ENCODE assay signal across 15 cellular contexts in genomic region chr9:68747043-68747533, GRCh38. TPM values are rescaled to one million over a fixed set of nuclear protein-coding genes. Genes with fewer than 3 reads are reported as not detected.
DNase-seq lines count a peak whose midpoint lies in the region; ATAC-seq and TF ChIP-seq lines count a peak whose summit lies in the region.
"Had no signal": no experiment of that assay in that cellular context is flagged by ENCODE, and none has a peak within 500 bp of the region (broad histone marks: within the 10 kb centered on the region; RNA-seq: fewer than 3 reads in every experiment).

No MANE protein-coding gene starts in this region.

- H3K27ac Mint-ChIP-seq in MCF 10A (ENCODE audit: low read depth, unreplicated experiment) (no peak overlapping the region), type B pancreatic cell (peak overlapping the region; percentile 94)
- H3K27ac Mint-ChIP-seq in activated naive CD4-positive, alpha-beta T cell treated with anti-CD3 and anti-CD28 coated beads, Interleukin-2, amount 10 ng/mL, durations not matched to agents 7 days and 5 days = no peak overlapping the region
- H3K27ac Mint-ChIP-seq: WTC11 had no signal

- CTCF ChIA-PET in MCF 10A (lab: Yijun Ruan, JAX) = no interaction called here
- CTCF ChIA-PET in activated naive CD4-positive, alpha-beta T cell treated with anti-CD3 and anti-CD28 coated beads, Interleukin-2, amount 10 ng/mL, durations not matched to agents 7 days and 5 days (lab: Charles Lee) = no interaction called here

- BruUV-seq in MCF 10A (replicated peaks; lab: Mats Ljungman, UMichigan) = no TSS peak

- H3K4me3 ChIP-seq in breast epithelium = peak overlapping the region in 1 of 3 donors; percentile 44
- peak overlapping the region in 1 of 2 donors; percentile 17 for H3K4me3 ChIP-seq in duodenal mucosa (ENCODE audit: low read depth in 1 of 2, low read length in 2 of 2)
- H3K4me3 ChIP-seq in lower lobe of right lung = no peak overlapping the region
- H3K4me3 ChIP-seq in effector memory CD4-positive, alpha-beta T cell (ENCODE audit: insufficient read depth, low read depth, low read length, poor library complexity, severe bottlenecking) = no peak overlapping the region
- H3K4me3 ChIP-seq: BLaER1 treated with 17β-estradiol and CSF1 and Interleukin-3, amounts not matched to agents 10 nM and 100 nM had no signal

- TF ChIP-seq POLR2A in breast epithelium (IDR thresholded peaks at IDR 0.05) = no peak

- peaks cover 43% of the 10 kb centered on the region for H3K27me3 Mint-ChIP-seq in MCF 10A (ENCODE audit: insufficient read depth, unreplicated experiment)
- H3K27me3 Mint-ChIP-seq in type B pancreatic cell = no peaks in the 10 kb centered on the region
- peaks cover 11% of the 10 kb centered on the region for H3K27me3 Mint-ChIP-seq in activated naive CD4-positive, alpha-beta T cell treated with anti-CD3 and anti-CD28 coated beads, Interleukin-2, amount 10 ng/mL, durations not matched to agents 7 days and 5 days

- no peaks in the 10 kb centered on the region for H3K4me1 Mint-ChIP-seq in MCF 10A (ENCODE audit: insufficient read depth, unreplicated experiment)
- H3K4me1 Mint-ChIP-seq in type B pancreatic cell (ENCODE audit: unreplicated experiment) = peaks cover 29% of the 10 kb centered on the region
- no peaks in the 10 kb centered on the region for H3K4me1 Mint-ChIP-seq in activated naive CD4-positive, alpha-beta T cell treated with anti-CD3 and anti-CD28 coated beads, Interleukin-2, amount 10 ng/mL, durations not matched to agents 7 days and 5 days

- POLR2A ChIA-PET in MCF 10A (lab: Yijun Ruan, JAX) = no interaction called here

- peak overlapping the region; percentile 67 to 82 for H3K27ac ChIP-seq in breast epithelium
- H3K27ac ChIP-seq in duodenal mucosa (ENCODE audit: low read depth, low read length) = peak overlapping the region; percentile 46
- peak overlapping the region; percentile 54 for H3K27ac ChIP-seq in lower lobe of right lung
- no peak overlapping the region for H3K27ac ChIP-seq in effector memory CD4-positive, alpha-beta T cell (ENCODE audit: insufficient read depth, low read length, poor library complexity, severe bottlenecking)
- H3K27ac ChIP-seq: BLaER1 treated with 17β-estradiol and CSF1 and Interleukin-3, amounts not matched to agents 10 nM and 100 nM had no signal

- ATAC-seq in lower lobe of right lung = peak; percentile 39 to 40
- ATAC-seq: WTC11 had no signal

- H3K9me3 ChIP-seq in breast epithelium (no peaks in the 10 kb centered on the region), duodenal mucosa (ENCODE audit: control insufficient read depth in 1 of 2, low read length in 2 of 2) (no peaks in the 10 kb centered on the region), lower lobe of right lung (no peaks in the 10 kb centered on the region)
- no peaks in the 10 kb centered on the region for H3K9me3 ChIP-seq in effector memory CD4-positive, alpha-beta T cell (ENCODE audit: control insufficient read depth, low read length)
- H3K9me3 ChIP-seq: BLaER1 treated with 17β-estradiol and CSF1 and Interleukin-3, amounts not matched to agents 10 nM and 100 nM had no signal

- H3K36me3 Mint-ChIP-seq in MCF 10A (ENCODE audit: insufficient read depth, unreplicated experiment) (no peaks in the 10 kb centered on the region), type B pancreatic cell (no peaks in the 10 kb centered on the region)
- no peaks in the 10 kb centered on the region for H3K36me3 Mint-ChIP-seq in activated naive CD4-positive, alpha-beta T cell treated with anti-CD3 and anti-CD28 coated beads, Interleukin-2, amount 10 ng/mL, durations not matched to agents 7 days and 5 days
- H3K36me3 Mint-ChIP-seq: WTC11 had no signal

- no peaks in the 10 kb centered on the region for H3K4me1 ChIP-seq in breast epithelium
- peaks cover 22 to 50% of the 10 kb centered on the region in 2 donors for H3K4me1 ChIP-seq in duodenal mucosa (ENCODE audit: control insufficient read depth in 1 of 2, insufficient read depth in 2 of 2, low read length in 2 of 2)
- peaks cover 9% of the 10 kb centered on the region for H3K4me1 ChIP-seq in lower lobe of right lung
- no peaks in the 10 kb centered on the region for H3K4me1 ChIP-seq in effector memory CD4-positive, alpha-beta T cell (ENCODE audit: control insufficient read depth, insufficient read depth, low read length, poor library complexity, severe bottlenecking)
- H3K4me1 ChIP-seq: BLaER1 treated with 17β-estradiol and CSF1 and Interleukin-3, amounts not matched to agents 10 nM and 100 nM had no signal

- H3K4me3 Mint-ChIP-seq in MCF 10A (ENCODE audit: unreplicated experiment) = no peak overlapping the region
- H3K4me3 Mint-ChIP-seq in type B pancreatic cell = peak overlapping the region; percentile 70
- H3K4me3 Mint-ChIP-seq in activated naive CD4-positive, alpha-beta T cell treated with anti-CD3 and anti-CD28 coated beads, Interleukin-2, amount 10 ng/mL, durations not matched to agents 7 days and 5 days = no peak overlapping the region
- H3K4me3 Mint-ChIP-seq: WTC11 had no signal

- no peaks in the 10 kb centered on the region for H3K36me3 ChIP-seq in breast epithelium
- H3K36me3 ChIP-seq in duodenal mucosa (ENCODE audit: control insufficient read depth in 1 of 2, insufficient read depth in 2 of 2, low read length in 2 of 2) = peaks cover 0 to 15% of the 10 kb centered on the region in 2 donors
- no peaks in the 10 kb centered on the region for H3K36me3 ChIP-seq in lower lobe of right lung
- H3K36me3 ChIP-seq in effector memory CD4-positive, alpha-beta T cell (ENCODE audit: control insufficient read depth, insufficient read depth, low read length) = no peaks in the 10 kb centered on the region
- H3K36me3 ChIP-seq: BLaER1 treated with 17β-estradiol and CSF1 and Interleukin-3, amounts not matched to agents 10 nM and 100 nM had no signal

- H3K9me3 Mint-ChIP-seq in MCF 10A (ENCODE audit: unreplicated experiment) = no peaks in the 10 kb centered on the region
- no peaks in the 10 kb centered on the region for H3K9me3 Mint-ChIP-seq in type B pancreatic cell
- no peaks in the 10 kb centered on the region for H3K9me3 Mint-ChIP-seq in activated naive CD4-positive, alpha-beta T cell treated with anti-CD3 and anti-CD28 coated beads, Interleukin-2, amount 10 ng/mL, durations not matched to agents 7 days and 5 days
- H3K9me3 Mint-ChIP-seq: WTC11 had no signal

- intact Hi-C loops in breast epithelium (cut with DNase I; ENCODE audit: low total_unique reads) (no loop called here), MCF 10A (cut with micrococcal nuclease) (no loop called here), lower lobe of right lung (cut with DNase I) (no loop called here)

- TF ChIP-seq CTCF in breast epithelium (IDR thresholded peaks at IDR 0.05) (no peak), MCF 10A (IDR thresholded peaks at IDR 0.05; ENCODE audit: unreplicated experiment) (no peak), lower lobe of right lung (IDR thresholded peaks at IDR 0.05) (no peak), type B pancreatic cell (conservative IDR thresholded peaks at IDR 0.05) (no peak)

- peak in 1 of 2 donors; percentile 50 for DNase-seq in breast epithelium (ENCODE audit: low spot score in 2 of 2)
- no peak for DNase-seq in MCF 10A (ENCODE audit: unreplicated experiment)
- no peak for DNase-seq in lower lobe of right lung
- no peak for DNase-seq in type B pancreatic cell (ENCODE audit: extremely low spot score, unreplicated experiment)
- no peak for DNase-seq in effector memory CD4-positive, alpha-beta T cell
- DNase-seq in activated naive CD4-positive, alpha-beta T cell treated with anti-CD3 and anti-CD28 coated beads, Interleukin-2, amount 10 ng/mL, durations not matched to agents 7 days and 5 days = no peak
- DNase-seq in H4 (ENCODE audit: low spot score) = no peak
- DNase-seq: 8988T; DMS79 treated with DMSO at 0.1 percent for 48 hours; effector CD8-positive, alpha-beta T cell; NCI-H345; posterior cingulate gyrus had no signal

- H3K9ac ChIP-seq in duodenal mucosa (ENCODE audit: low read depth in 1 of 2, low read length in 2 of 2) = peak overlapping the region in 1 of 2 donors; percentile 4
- H3K9ac ChIP-seq: BLaER1 treated with 17β-estradiol and CSF1 and Interleukin-3, amounts not matched to agents 10 nM and 100 nM had no signal

- H3K27me3 ChIP-seq in breast epithelium = no peaks in the 10 kb centered on the region
- no peaks in the 10 kb centered on the region for H3K27me3 ChIP-seq in duodenal mucosa (ENCODE audit: control insufficient read depth in 1 of 2, insufficient read depth in 2 of 2, low read length in 2 of 2)
- H3K27me3 ChIP-seq in lower lobe of right lung (ENCODE audit: low read depth) = no peaks in the 10 kb centered on the region
- H3K27me3 ChIP-seq in effector memory CD4-positive, alpha-beta T cell (replicated peaks; ENCODE audit: control insufficient read depth, insufficient read depth, low read length, poor library complexity, severe bottlenecking) = no peaks in the 10 kb centered on the region
- H3K27me3 ChIP-seq: BLaER1 treated with 17β-estradiol and CSF1 and Interleukin-3, amounts not matched to agents 10 nM and 100 nM had no signal

RNA-seq across cellular contexts. Expression of gene PIP5K1B, which starts 42.0 kb away (rescaled TPM):
- 10 to 100 TPM in 1 of 3 donors, 1 to 10 TPM in 1, under 1 TPM in 1; 0.80 to 11.1 (median 9.8) TPM for total RNA-seq in breast epithelium
- total RNA-seq in MCF 10A (2022) = 0.16 TPM in 1 of 2 replicates, not detected in the other
- total RNA-seq in lower lobe of right lung = 35.9 TPM
- 9.8 and 19.4 TPM in 2 replicates for total RNA-seq in type B pancreatic cell (ENCODE audit: low replicate concordance)
- total RNA-seq in H4 (2014; rRNA removed; shearing (Covaris generic)) = 0.72 TPM in 1 of 2 replicates, not detected in the other
